10 cellular contexts compared by ENCODE assay signal in the genomic region with DNA sequence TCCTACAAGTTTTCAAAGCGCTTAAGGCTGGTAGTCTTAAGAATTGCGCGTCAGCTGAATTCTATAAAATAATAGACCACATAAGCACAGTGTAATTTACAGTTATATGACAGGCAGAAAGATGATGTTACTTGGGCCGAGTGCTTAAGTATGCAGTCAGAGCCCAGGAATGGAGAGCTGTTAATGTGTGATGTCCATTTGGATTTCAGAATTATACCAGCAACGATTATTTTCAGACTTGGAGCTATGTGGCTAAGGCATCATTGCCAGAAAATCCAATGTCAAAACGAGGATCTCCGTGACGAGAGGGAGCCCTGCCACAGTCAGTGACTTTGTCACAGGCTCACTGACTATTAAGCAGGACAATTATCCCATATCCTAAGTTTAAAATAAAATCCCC. TPM values are rescaled to one million over a fixed set of nuclear protein-coding genes. Genes with fewer than 3 reads are reported as not detected.
DNase-seq lines count a peak whose midpoint lies in the region; ATAC-seq and TF ChIP-seq lines count a peak whose summit lies in the region.
"Had no signal": no experiment of that assay in that cellular context is flagged by ENCODE, and none has a peak within 500 bp of the region (broad histone marks: within the 10 kb centered on the region; RNA-seq: fewer than 3 reads in every experiment).

No MANE protein-coding gene starts in this region.

- H4K5ac ChIP-seq in mesendoderm (ENCODE audit: low read length) = no peak overlapping the region

- H3K9me3 Mint-ChIP-seq in activated naive CD8-positive, alpha-beta T cell (ENCODE audit: low read depth) = no peaks in the 10 kb centered on the region
- H3K9me3 Mint-ChIP-seq in activated naive CD8-positive, alpha-beta T cell treated with anti-CD3 and anti-CD28 coated beads, Interleukin-2, amount 50 U/mL, for 24 hours = no peaks in the 10 kb centered on the region

- WGBS in mesendoderm (ENCODE audit: extremely low coverage, insufficient coverage, low lambda C conversion rate) = no CpG with 5 or more reads among the region's 8 CpGs
- 22 to 27% methylated on average over 8 of the region's 8 CpGs for WGBS in tibial nerve, 2 donors

- TF ChIP-seq CTCF in breast epithelium (IDR thresholded peaks at IDR 0.05) = no peak
- no peak for TF ChIP-seq CTCF in tibial nerve (IDR thresholded peaks at IDR 0.05)

- peak overlapping the region; percentile 95 for H3K4me3 Mint-ChIP-seq in activated naive CD8-positive, alpha-beta T cell
- H3K4me3 Mint-ChIP-seq in activated naive CD8-positive, alpha-beta T cell treated with anti-CD3 and anti-CD28 coated beads, Interleukin-2, amount 50 U/mL, for 24 hours = no peak overlapping the region

- H2AK5ac ChIP-seq in mesendoderm (ENCODE audit: low read length) = no peak overlapping the region

- H3K4ac ChIP-seq in mesendoderm (ENCODE audit: low read depth, low read length) = no peak overlapping the region

- no peak for TF ChIP-seq EP300 in tibial nerve (IDR thresholded peaks at IDR 0.05)

- intact Hi-C loops in breast epithelium (cut with DNase I; ENCODE audit: low total_unique reads) = no loop called here

- no peaks in the 10 kb centered on the region for H3K27me3 Mint-ChIP-seq in activated naive CD8-positive, alpha-beta T cell
- peaks cover 2% of the 10 kb centered on the region for H3K27me3 Mint-ChIP-seq in activated naive CD8-positive, alpha-beta T cell treated with anti-CD3 and anti-CD28 coated beads, Interleukin-2, amount 50 U/mL, for 24 hours

- peak overlapping the region; percentile 14 for H3K4me2 ChIP-seq in mesendoderm (ENCODE audit: low read length)

- H3K23ac ChIP-seq in mesendoderm (ENCODE audit: low read length) = no peak overlapping the region

- peaks cover 6% of the 10 kb centered on the region for H3K36me3 Mint-ChIP-seq in activated naive CD8-positive, alpha-beta T cell
- no peaks in the 10 kb centered on the region for H3K36me3 Mint-ChIP-seq in activated naive CD8-positive, alpha-beta T cell treated with anti-CD3 and anti-CD28 coated beads, Interleukin-2, amount 50 U/mL, for 24 hours (ENCODE audit: low read depth)

- H3K18ac ChIP-seq in mesendoderm (ENCODE audit: low read length) = peak overlapping the region; percentile 66

- peak overlapping the region; percentile 93 for H3K9ac ChIP-seq in mesendoderm (ENCODE audit: low read length)

- H3K27ac Mint-ChIP-seq in activated naive CD8-positive, alpha-beta T cell = peak overlapping the region; percentile 95
- H3K27ac Mint-ChIP-seq in activated naive CD8-positive, alpha-beta T cell treated with anti-CD3 and anti-CD28 coated beads, Interleukin-2, amount 50 U/mL, for 24 hours = no peak overlapping the region

- H3K4me3 ChIP-seq in breast epithelium = peak overlapping the region; percentile 77 to 93 (median 90)
- H3K4me3 ChIP-seq in mesendoderm (ENCODE audit: low read length) = no peak overlapping the region
- H3K4me3 ChIP-seq in tibial nerve = peak overlapping the region in 3 of 4 donors; percentile 74 to 85 (median 82)

- ATAC-seq in activated naive CD8-positive, alpha-beta T cell treated with anti-CD3 and anti-CD28 coated beads, Interleukin-2, amount 50 U/mL, for 24 hours = no peak
- ATAC-seq in GM21381 (IDR thresholded peaks at IDR 0.05; ENCODE audit: unreplicated experiment) (no peak), HG03280 (IDR thresholded peaks at IDR 0.05; ENCODE audit: unreplicated experiment) (no peak)

- peaks cover 81% of the 10 kb centered on the region for H3K79me2 ChIP-seq in mesendoderm (ENCODE audit: control insufficient read depth, insufficient read depth, low read length)

- H3K4me1 ChIP-seq in breast epithelium = peaks cover 0 to 12% of the 10 kb centered on the region in 2 donors
- peaks cover 22% of the 10 kb centered on the region for H3K4me1 ChIP-seq in mesendoderm (ENCODE audit: control insufficient read depth, low read depth, low read length)
- H3K4me1 ChIP-seq in tibial nerve = peaks cover 0 to 63% (median 44%) of the 10 kb centered on the region in 4 donors

- H3K4me1 Mint-ChIP-seq in activated naive CD8-positive, alpha-beta T cell (ENCODE audit: low read depth) = peaks cover 75% of the 10 kb centered on the region
- peaks cover 70% of the 10 kb centered on the region for H3K4me1 Mint-ChIP-seq in activated naive CD8-positive, alpha-beta T cell treated with anti-CD3 and anti-CD28 coated beads, Interleukin-2, amount 50 U/mL, for 24 hours

- H4K8ac ChIP-seq in mesendoderm (ENCODE audit: low read depth, low read length) = no peak overlapping the region

- H3K79me1 ChIP-seq in mesendoderm (ENCODE audit: low read length) = peaks cover 5% of the 10 kb centered on the region

- no peaks in the 10 kb centered on the region for H3K36me3 ChIP-seq in breast epithelium
- H3K36me3 ChIP-seq in mesendoderm (ENCODE audit: control insufficient read depth, insufficient read depth, low read length) = no peaks in the 10 kb centered on the region
- no peaks in the 10 kb centered on the region for H3K36me3 ChIP-seq in tibial nerve

- peak overlapping the region; percentile 97 for H3K56ac ChIP-seq in mesendoderm (ENCODE audit: low read length)

- H3K27ac ChIP-seq in breast epithelium (peak overlapping the region; percentile 100), mesendoderm (ENCODE audit: low read depth, low read length) (no peak overlapping the region), tibial nerve (peak overlapping the region; percentile 85 to 100 (median 98))
- H3K27ac ChIP-seq: VCaP had no signal

- H2BK120ac ChIP-seq in mesendoderm (ENCODE audit: low read depth, low read length) = no peak overlapping the region

- no peak overlapping the region for H2BK5ac ChIP-seq in mesendoderm (ENCODE audit: low read length)

- H2BK15ac ChIP-seq in mesendoderm (replicated peaks; ENCODE audit: low read depth) = no peak overlapping the region

- no peak for DNase-seq in activated naive CD8-positive, alpha-beta T cell treated with anti-CD3 and anti-CD28 coated beads, Interleukin-2, amount 50 U/mL, for 24 hours
- DNase-seq in breast epithelium (ENCODE audit: low spot score in 2 of 2) (no peak), mesendoderm (no peak), tibial nerve (ENCODE audit: low spot score in 2 of 2) (no peak), mucosa of gallbladder (ENCODE audit: low spot score) (no peak)
- DNase-seq: DMS79 had no signal

- H3K9me3 ChIP-seq in breast epithelium (no peaks in the 10 kb centered on the region), tibial nerve (no peaks in the 10 kb centered on the region)

- no peaks in the 10 kb centered on the region for H3K27me3 ChIP-seq in breast epithelium
- no peaks in the 10 kb centered on the region for H3K27me3 ChIP-seq in mesendoderm (ENCODE audit: insufficient read depth, low read length, poor library complexity)
- no peaks in the 10 kb centered on the region for H3K27me3 ChIP-seq in tibial nerve

- no peak for TF ChIP-seq POLR2A in breast epithelium (IDR thresholded peaks at IDR 0.05)
- no peak for TF ChIP-seq POLR2A in tibial nerve (IDR thresholded peaks at IDR 0.05)

RNA-seq across cellular contexts. Expression of gene KLF7, which starts 3.4 kb away (rescaled TPM):
- total RNA-seq in breast epithelium = 10 to 100 TPM; 21.0 to 40.7 (median 37.3) TPM
- polyA plus RNA-seq in mesendoderm (2013, experiment 1 of 2) = 44.5 TPM
- 41.8 TPM for polyA plus RNA-seq in mesendoderm (2013, experiment 2 of 2)
- 10 to 100 TPM; 25.8 to 55.3 (median 37.1) TPM for total RNA-seq in tibial nerve
- 32.8 TPM for total RNA-seq in mucosa of gallbladder
